29 cellular contexts compared by ENCODE assay signal in genomic region chr6:45527210-45527609, GRCh38.
"Had no signal": no experiment of that assay in that cellular context is flagged by ENCODE, and none has a peak within 500 bp of the region (broad histone marks: within the 10 kb centered on the region; RNA-seq: fewer than 3 reads in every experiment).

No MANE protein-coding gene starts in this region.

- H3K4me1 ChIP-seq: ascending aorta had no signal

- H3K27me3 ChIP-seq: ascending aorta had no signal

- DNase-seq: activated B cell treated with CpG ODN at 0.5 μM for 24 hours; activated CD4-positive, alpha-beta T cell treated with anti-CD3 and anti-CD28 coated beads for 48 hours; activated CD4-positive, alpha-beta T cell treated with anti-CD3 and anti-CD28 coated beads, Interleukin-2, amount 50 U/mL, for 1 hour; activated CD4-positive, alpha-beta T cell treated with anti-CD3 and anti-CD28 coated beads, Interleukin-2, amount 50 U/mL, for 48 hours; activated CD8-positive, alpha-beta memory T cell treated with anti-CD3 and anti-CD28 coated beads for 24 hours; activated CD8-positive, alpha-beta memory T cell treated with anti-CD3 and anti-CD28 coated beads, Interleukin-2, amount 50 U/mL, for 4 hours; activated CD8-positive, alpha-beta T cell treated with anti-CD3 and anti-CD28 coated beads for 36 hours; activated effector memory CD4-positive, alpha-beta T cell treated with Interleukin-2 at 50 U/mL for 16 hours; activated gamma-delta T cell treated with Interleukin-2 at 50 U/mL for 16 hours; activated naive CD4-positive, alpha-beta T cell treated with anti-CD3 and anti-CD28 coated beads, Interleukin-2, amount 50 U/mL, for 16 hours; activated naive CD4-positive, alpha-beta T cell treated with Interleukin-2 at 50 U/mL for 16 hours; activated naive CD8-positive, alpha-beta T cell treated with anti-CD3 and anti-CD28 coated beads, Interleukin-2, amount 10 ng/mL, durations not matched to agents 7 days and 5 days; activated T-cell treated with anti-CD3 and anti-CD28 coated beads, Interleukin-2, amount 50 U/mL, for 24 hours; dorsolateral prefrontal cortex; effector memory CD4-positive, alpha-beta T cell; endodermal cell; foreskin fibroblast; head of caudate nucleus; T-helper 1 cell; T1000; WERI-Rb-1 had no signal

- ATAC-seq: activated CD4-positive, CD25-positive, alpha-beta regulatory T cell treated with anti-CD3 and anti-CD28 coated beads, Interleukin-2, amount 50 U/mL, for 24 hours; activated CD8-positive, alpha-beta T cell treated with anti-CD3 and anti-CD28 coated beads for 36 hours; activated T-helper 17 cell treated with anti-CD3 and anti-CD28 coated beads, Interleukin-2, amount 50 U/mL, for 72 hours; esophagus mucosa had no signal

- H3K9me3 ChIP-seq: ascending aorta had no signal

- H3K4me3 Mint-ChIP-seq: activated B cell treated with CpG ODN at 0.5 μM for 24 hours; activated CD8-positive, alpha-beta T cell treated with anti-CD3 and anti-CD28 coated beads for 36 hours; activated naive CD8-positive, alpha-beta T cell treated with anti-CD3 and anti-CD28 coated beads, Interleukin-2, amount 10 ng/mL, durations not matched to agents 7 days and 5 days; activated T-cell treated with anti-CD3 and anti-CD28 coated beads, Interleukin-2, amount 50 U/mL, for 24 hours; activated T-helper 17 cell treated with anti-CD3 and anti-CD28 coated beads, Interleukin-2, amount 50 U/mL, for 72 hours; brain; central memory CD8-positive, alpha-beta T cell; dendritic cell treated with granulocyte-macrophage colony-stimulating factor and Interleukin-4, amounts not matched to agents 40 ng/mL and 50 ng/mL, for 4 days; endodermal cell had no signal

- H3K4me1 Mint-ChIP-seq: activated B cell treated with CpG ODN at 0.5 μM for 24 hours; activated naive CD8-positive, alpha-beta T cell treated with anti-CD3 and anti-CD28 coated beads, Interleukin-2, amount 10 ng/mL, durations not matched to agents 7 days and 5 days; activated T-helper 17 cell treated with anti-CD3 and anti-CD28 coated beads, Interleukin-2, amount 50 U/mL, for 72 hours had no signal

- H3K27ac Mint-ChIP-seq: activated B cell treated with CpG ODN at 0.5 μM for 24 hours; activated CD8-positive, alpha-beta T cell treated with anti-CD3 and anti-CD28 coated beads for 36 hours; activated naive CD8-positive, alpha-beta T cell treated with anti-CD3 and anti-CD28 coated beads, Interleukin-2, amount 10 ng/mL, durations not matched to agents 7 days and 5 days; activated T-cell treated with anti-CD3 and anti-CD28 coated beads, Interleukin-2, amount 50 U/mL, for 24 hours; activated T-helper 17 cell treated with anti-CD3 and anti-CD28 coated beads, Interleukin-2, amount 50 U/mL, for 72 hours; brain; dendritic cell treated with granulocyte-macrophage colony-stimulating factor and Interleukin-4, amounts not matched to agents 40 ng/mL and 50 ng/mL, for 4 days; endodermal cell had no signal

- H3K4me3 ChIP-seq: ascending aorta, coronary artery, dorsolateral prefrontal cortex had no signal

- H3K27ac ChIP-seq: ascending aorta, coronary artery, dorsolateral prefrontal cortex, WERI-Rb-1 had no signal

- H3K36me3 Mint-ChIP-seq: brain had no signal

- H3K9me3 Mint-ChIP-seq: activated naive CD8-positive, alpha-beta T cell treated with anti-CD3 and anti-CD28 coated beads, Interleukin-2, amount 10 ng/mL, durations not matched to agents 7 days and 5 days; activated T-helper 17 cell treated with anti-CD3 and anti-CD28 coated beads, Interleukin-2, amount 50 U/mL, for 72 hours; central memory CD8-positive, alpha-beta T cell; dendritic cell treated with granulocyte-macrophage colony-stimulating factor and Interleukin-4, amounts not matched to agents 40 ng/mL and 50 ng/mL, for 4 days had no signal

- H3K27me3 Mint-ChIP-seq: activated B cell treated with CpG ODN at 0.5 μM for 24 hours; activated CD8-positive, alpha-beta T cell treated with anti-CD3 and anti-CD28 coated beads for 36 hours; activated T-cell treated with anti-CD3 and anti-CD28 coated beads, Interleukin-2, amount 50 U/mL, for 24 hours; activated T-helper 17 cell treated with anti-CD3 and anti-CD28 coated beads, Interleukin-2, amount 50 U/mL, for 72 hours; central memory CD8-positive, alpha-beta T cell; dendritic cell treated with granulocyte-macrophage colony-stimulating factor and Interleukin-4, amounts not matched to agents 40 ng/mL and 50 ng/mL, for 4 days had no signal

- H3K36me3 ChIP-seq: ascending aorta, WERI-Rb-1 had no signal
